Comparison of ENCODE assay signal across 1 cellular context in the genomic region with DNA sequence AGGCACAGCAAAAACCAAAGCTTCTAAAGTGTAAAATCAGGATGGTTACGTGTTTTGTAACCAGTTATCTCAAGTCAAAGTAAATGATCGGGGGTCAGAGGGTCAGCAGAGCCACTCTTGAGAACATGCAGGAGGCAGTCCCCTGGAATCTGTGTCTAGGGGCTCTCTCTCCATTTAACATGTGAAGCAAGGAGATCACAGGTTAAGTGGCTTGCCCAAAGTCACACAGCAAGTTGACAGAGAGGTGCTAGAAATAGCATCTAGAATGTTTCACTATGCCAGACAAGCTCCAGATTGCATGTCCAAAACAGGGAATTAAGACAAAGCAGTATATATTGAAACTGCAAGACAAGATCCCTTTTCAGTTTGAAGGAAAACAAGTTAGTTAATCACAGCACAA.
TF ChIP-seq lines count a peak whose summit lies in the region.

No MANE protein-coding gene starts in this region.

TF ChIP-seq in GM12878, 131 proteins besides CTCF, POLR2A, EP300 and RAD21:
- TF ChIP-seq CHD1 (IDR thresholded peaks at IDR 0.05; ENCODE audit: low read depth, low read length) (no peak), MEF2B (IDR thresholded peaks at IDR 0.05; ENCODE audit: partially characterized antibody, poor library complexity, severe bottlenecking) (peak; percentile 51)
